ENCODE assay signal across 1 cellular context in the genomic region with DNA sequence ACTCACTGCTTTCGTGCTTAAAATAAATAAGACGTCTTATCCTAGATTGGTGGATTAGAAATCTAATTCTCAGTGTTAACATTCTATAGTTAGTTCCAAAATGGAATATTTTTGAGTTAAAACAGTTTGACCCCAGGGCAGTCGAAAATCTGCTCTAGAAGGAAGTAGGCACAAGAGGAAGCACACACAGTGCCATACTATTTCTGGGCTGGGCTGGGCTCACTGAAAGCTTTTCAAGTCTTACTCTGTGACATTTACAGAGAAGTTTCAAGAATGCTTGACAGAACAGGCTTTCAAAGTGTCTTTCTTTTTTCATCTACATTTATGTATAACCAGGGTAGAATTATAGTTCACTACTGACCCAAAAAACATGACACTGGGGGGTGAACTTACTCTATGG.
TF ChIP-seq lines count a peak whose summit lies in the region.

No MANE protein-coding gene starts in this region.

TF ChIP-seq in GM12878, 131 proteins besides CTCF, POLR2A, EP300 and RAD21 (continued from another document):
- TF ChIP-seq, protein P1, sequence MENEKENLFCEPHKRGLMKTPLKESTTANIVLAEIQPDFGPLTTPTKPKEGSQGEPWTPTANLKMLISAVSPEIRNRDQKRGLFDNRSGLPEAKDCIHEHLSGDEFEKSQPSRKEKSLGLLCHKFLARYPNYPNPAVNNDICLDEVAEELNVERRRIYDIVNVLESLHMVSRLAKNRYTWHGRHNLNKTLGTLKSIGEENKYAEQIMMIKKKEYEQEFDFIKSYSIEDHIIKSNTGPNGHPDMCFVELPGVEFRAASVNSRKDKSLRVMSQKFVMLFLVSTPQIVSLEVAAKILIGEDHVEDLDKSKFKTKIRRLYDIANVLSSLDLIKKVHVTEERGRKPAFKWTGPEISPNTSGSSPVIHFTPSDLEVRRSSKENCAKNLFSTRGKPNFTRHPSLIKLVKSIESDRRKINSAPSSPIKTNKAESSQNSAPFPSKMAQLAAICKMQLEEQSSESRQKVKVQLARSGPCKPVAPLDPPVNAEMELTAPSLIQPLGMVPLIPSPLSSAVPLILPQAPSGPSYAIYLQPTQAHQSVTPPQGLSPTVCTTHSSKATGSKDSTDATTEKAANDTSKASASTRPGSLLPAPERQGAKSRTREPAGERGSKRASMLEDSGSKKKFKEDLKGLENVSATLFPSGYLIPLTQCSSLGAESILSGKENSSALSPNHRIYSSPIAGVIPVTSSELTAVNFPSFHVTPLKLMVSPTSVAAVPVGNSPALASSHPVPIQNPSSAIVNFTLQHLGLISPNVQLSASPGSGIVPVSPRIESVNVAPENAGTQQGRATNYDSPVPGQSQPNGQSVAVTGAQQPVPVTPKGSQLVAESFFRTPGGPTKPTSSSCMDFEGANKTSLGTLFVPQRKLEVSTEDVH (IDR thresholded peaks at IDR 0.05; ENCODE audit: low read depth, partially characterized antibody), result no peak
- TF ChIP-seq ATF7 (IDR thresholded peaks at IDR 0.05; ENCODE audit: low read depth) (no peak), NFYA (IDR thresholded peaks at IDR 0.05; ENCODE audit: borderline replicate concordance, low read depth, low read length) (no peak), SREBF1 (IDR thresholded peaks at IDR 0.05; ENCODE audit: low read length) (no peak), ZNF384 (IDR thresholded peaks at IDR 0.05; ENCODE audit: borderline replicate concordance, low read depth, low read length) (no peak), BCL11A (IDR thresholded peaks at IDR 0.05; ENCODE audit: low read depth, low read length) (no peak), KDM1A (IDR thresholded peaks at IDR 0.05; ENCODE audit: borderline replicate concordance) (no peak), TAF1 (IDR thresholded peaks at IDR 0.05; ENCODE audit: borderline replicate concordance, low read depth, low read length) (no peak), POLR2AphosphoS5 (IDR thresholded peaks at IDR 0.05; ENCODE audit: low read length) (no peak), SMARCA5 (IDR thresholded peaks at IDR 0.05) (no peak)
- TF ChIP-seq, protein P2, sequence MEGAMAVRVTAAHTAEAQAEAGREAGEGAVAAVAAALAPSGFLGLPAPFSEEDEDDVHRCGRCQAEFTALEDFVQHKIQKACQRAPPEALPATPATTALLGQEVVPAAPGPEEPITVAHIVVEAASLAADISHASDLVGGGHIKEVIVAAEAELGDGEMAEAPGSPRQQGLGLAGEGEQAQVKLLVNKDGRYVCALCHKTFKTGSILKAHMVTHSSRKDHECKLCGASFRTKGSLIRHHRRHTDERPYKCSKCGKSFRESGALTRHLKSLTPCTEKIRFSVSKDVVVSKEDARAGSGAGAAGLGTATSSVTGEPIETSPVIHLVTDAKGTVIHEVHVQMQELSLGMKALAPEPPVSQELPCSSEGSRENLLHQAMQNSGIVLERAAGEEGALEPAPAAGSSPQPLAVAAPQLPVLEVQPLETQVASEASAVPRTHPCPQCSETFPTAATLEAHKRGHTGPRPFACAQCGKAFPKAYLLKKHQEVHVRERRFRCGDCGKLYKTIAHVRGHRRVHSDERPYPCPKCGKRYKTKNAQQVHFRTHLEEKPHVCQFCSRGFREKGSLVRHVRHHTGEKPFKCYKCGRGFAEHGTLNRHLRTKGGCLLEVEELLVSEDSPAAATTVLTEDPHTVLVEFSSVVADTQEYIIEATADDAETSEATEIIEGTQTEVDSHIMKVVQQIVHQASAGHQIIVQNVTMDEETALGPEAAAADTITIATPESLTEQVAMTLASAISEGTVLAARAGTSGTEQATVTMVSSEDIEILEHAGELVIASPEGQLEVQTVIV (IDR thresholded peaks at IDR 0.05; ENCODE audit: borderline replicate concordance, partially characterized antibody), result no peak
TF ChIP-seq in GM12878: peak in this region for 0.
